In the genomic region with DNA sequence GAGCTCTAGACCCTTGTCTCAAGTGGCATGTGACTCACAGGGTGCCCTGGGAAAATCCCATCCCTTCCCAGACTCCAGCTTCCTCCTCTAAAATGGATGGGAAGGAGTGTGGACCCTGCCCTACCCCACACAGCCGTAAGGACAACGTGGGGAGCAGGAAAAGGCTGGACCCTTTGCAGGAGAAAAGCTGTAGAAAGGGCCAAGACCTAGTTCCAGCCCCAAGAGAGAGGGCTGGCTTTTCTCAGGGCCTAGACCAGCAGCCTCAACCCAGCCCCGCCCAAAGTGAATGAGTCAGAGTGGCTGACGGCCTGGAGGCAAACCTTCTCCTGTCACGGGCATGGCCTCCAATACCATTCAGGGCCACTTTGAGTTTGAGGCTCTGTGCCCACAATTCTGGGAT, we compare ENCODE assay signal across 8 cellular contexts. TPM values are rescaled to one million over a fixed set of nuclear protein-coding genes. Genes with fewer than 3 reads are reported as not detected.
A peak's percentile ranks its signal among the peaks of the same experiment; 100 is the strongest.
DNase-seq lines count a peak whose midpoint lies in the region; ATAC-seq and TF ChIP-seq lines count a peak whose summit lies in the region.

No MANE protein-coding gene starts in this region.

- H3K4me1 Mint-ChIP-seq in activated CD8-positive, alpha-beta T cell treated with anti-CD3 and anti-CD28 coated beads for 36 hours (ENCODE audit: low read depth), result peaks cover 28% of the 10 kb centered on the region

- H3K36me3 Mint-ChIP-seq in activated CD8-positive, alpha-beta T cell treated with anti-CD3 and anti-CD28 coated beads for 36 hours (ENCODE audit: low read depth), result no peaks in the 10 kb centered on the region

- POLR2A ChIA-PET in activated CD8-positive, alpha-beta T cell treated with anti-CD3 and anti-CD28 coated beads for 36 hours (lab: Charles Lee), result no interaction called here

- peaks cover 0 to 34% (median 5%) of the 10 kb centered on the region in 7 donors for H3K27me3 ChIP-seq in spleen (replicated peaks in 1 of 7)

- CTCF ChIA-PET in activated CD8-positive, alpha-beta T cell treated with anti-CD3 and anti-CD28 coated beads for 36 hours (lab: Charles Lee), result interaction anchor here (1.2 to 6.0 kb wide), 2 partner anchors 23 to 43 kb away, joined by 4 to 25 read pairs; no protein-coding TSS in a partner anchor

- H3K9me3 ChIP-seq in spleen, result no peaks in the 10 kb centered on the region

- H3K27me3 Mint-ChIP-seq in activated CD8-positive, alpha-beta T cell treated with anti-CD3 and anti-CD28 coated beads for 36 hours, result no peaks in the 10 kb centered on the region

- H3K9me3 Mint-ChIP-seq in activated CD8-positive, alpha-beta T cell treated with anti-CD3 and anti-CD28 coated beads for 36 hours, result no peaks in the 10 kb centered on the region

- H3K36me3 ChIP-seq in spleen, result no peaks in the 10 kb centered on the region

- no peak overlapping the region for H3K4me3 Mint-ChIP-seq in activated CD8-positive, alpha-beta T cell treated with anti-CD3 and anti-CD28 coated beads for 36 hours

- H3K27ac Mint-ChIP-seq in activated CD8-positive, alpha-beta T cell treated with anti-CD3 and anti-CD28 coated beads for 36 hours, result no peak overlapping the region

- ATAC-seq in GM21367 (IDR thresholded peaks at IDR 0.05; ENCODE audit: unreplicated experiment), result peak; percentile 54
- ATAC-seq in activated CD8-positive, alpha-beta T cell treated with anti-CD3 and anti-CD28 coated beads for 36 hours, result peak; percentile 94
- ATAC-seq in GM21737 (IDR thresholded peaks at IDR 0.05; ENCODE audit: unreplicated experiment), result no peak

- no peak for TF ChIP-seq CTCF in activated CD8-positive, alpha-beta T cell treated with anti-CD3 and anti-CD28 coated beads for 36 hours (IDR thresholded peaks at IDR 0.05)
- TF ChIP-seq CTCF in fibroblast of pulmonary artery (IDR thresholded peaks at IDR 0.05; ENCODE audit: low read length, missing control alignments) (no peak), spleen (IDR thresholded peaks at IDR 0.05 in 8 of 11, conservative IDR thresholded peaks at IDR 0.05 in 3 of 11) (no peak)

- H3K27ac ChIP-seq in spleen, result peak overlapping the region in 5 of 8 donors; percentile 29 to 80 (median 68)

- H3K4me3 ChIP-seq in fibroblast of pulmonary artery (replicated peaks; ENCODE audit: low read depth, low read length) (no peak overlapping the region), spleen (peak overlapping the region in 1 of 8 donors; percentile 8)

- intact Hi-C loops in activated CD8-positive, alpha-beta T cell treated with anti-CD3 and anti-CD28 coated beads for 36 hours (cut with micrococcal nuclease), result no loop called here
- intact Hi-C loops in spleen (cut with DNase I; ENCODE audit: low total_unique reads), result no loop called here

- peak; percentile 67 to 72 for DNase-seq in AML-193 (lab: John Stamatoyannopoulos, UW)
- peak; percentile 79 for DNase-seq in LHCN-M2 (ENCODE audit: low read depth)
- peak; percentile 79 for DNase-seq in activated CD8-positive, alpha-beta T cell treated with anti-CD3 and anti-CD28 coated beads for 36 hours
- peak; percentile 73 for DNase-seq in fibroblast of pulmonary artery (ENCODE audit: low read depth)
- DNase-seq in spleen, result peak; percentile 84
- DNase-seq in NCI-H510A (lab: John Stamatoyannopoulos, UW), result no peak

- WGBS in spleen, 5 donors, result 29 to 52% (median 45%) methylated on average over 5 of the region's 5 CpGs

- peaks cover 0 to 66% (median 33%) of the 10 kb centered on the region in 6 donors for H3K4me1 ChIP-seq in spleen

- TF ChIP-seq POLR2A in spleen (IDR thresholded peaks at IDR 0.05), result no peak

RNA-seq across cellular contexts. Expression of gene LAMB3, which starts 1.1 kb away (rescaled TPM):
- 3.8 and 5.3 TPM in 2 replicates for total RNA-seq in LHCN-M2 (2014; rRNA removed)
- polyA plus RNA-seq in LHCN-M2 (2012), result 2.9 TPM
- under 1 TPM; 0.60 to 0.70 TPM for total RNA-seq in activated CD8-positive, alpha-beta T cell treated with anti-CD3 and anti-CD28 coated beads for 36 hours
- total RNA-seq in spleen, result 1 to 10 TPM in 2 of 7 donors, under 1 TPM in 5; 0.43 to 3.4 (median 0.82) TPM
- polyA plus RNA-seq in spleen, result under 1 TPM; 0.54 to 0.93 (median 0.77) TPM

RNA-seq across cellular contexts. Expression of gene G0S2, which starts 24.1 kb away (rescaled TPM):
- total RNA-seq in LHCN-M2 (2014; rRNA removed) (0.77 and 1.0 TPM in 2 replicates), spleen (100 to 1,000 TPM in 1 of 7 donors, 10 to 100 TPM in 6; 12.5 to 126 (median 22.3) TPM)
- polyA plus RNA-seq in LHCN-M2 (2012), result 0.33 TPM
- 1 to 10 TPM; 4.9 to 5.7 TPM for total RNA-seq in activated CD8-positive, alpha-beta T cell treated with anti-CD3 and anti-CD28 coated beads for 36 hours
- polyA plus RNA-seq in spleen, result 10 to 100 TPM; 34.2 to 77.0 (median 41.0) TPM

RNA-seq across cellular contexts. Expression of gene HSD11B1, which starts 53.5 kb away (rescaled TPM):
- not detected in 2 replicates for total RNA-seq in LHCN-M2 (2014; rRNA removed)
- not detected for polyA plus RNA-seq in LHCN-M2 (2012)
- under 1 TPM; 0.47 to 0.59 TPM for total RNA-seq in activated CD8-positive, alpha-beta T cell treated with anti-CD3 and anti-CD28 coated beads for 36 hours
- 10 to 100 TPM in 2 of 7 donors, 1 to 10 TPM in 5; 1.8 to 14.9 (median 4.2) TPM for total RNA-seq in spleen
- polyA plus RNA-seq in spleen, result 1 to 10 TPM; 2.6 to 3.5 (median 3.2) TPM
